ENCODE assay signal across 12 cellular contexts in the genomic region with DNA sequence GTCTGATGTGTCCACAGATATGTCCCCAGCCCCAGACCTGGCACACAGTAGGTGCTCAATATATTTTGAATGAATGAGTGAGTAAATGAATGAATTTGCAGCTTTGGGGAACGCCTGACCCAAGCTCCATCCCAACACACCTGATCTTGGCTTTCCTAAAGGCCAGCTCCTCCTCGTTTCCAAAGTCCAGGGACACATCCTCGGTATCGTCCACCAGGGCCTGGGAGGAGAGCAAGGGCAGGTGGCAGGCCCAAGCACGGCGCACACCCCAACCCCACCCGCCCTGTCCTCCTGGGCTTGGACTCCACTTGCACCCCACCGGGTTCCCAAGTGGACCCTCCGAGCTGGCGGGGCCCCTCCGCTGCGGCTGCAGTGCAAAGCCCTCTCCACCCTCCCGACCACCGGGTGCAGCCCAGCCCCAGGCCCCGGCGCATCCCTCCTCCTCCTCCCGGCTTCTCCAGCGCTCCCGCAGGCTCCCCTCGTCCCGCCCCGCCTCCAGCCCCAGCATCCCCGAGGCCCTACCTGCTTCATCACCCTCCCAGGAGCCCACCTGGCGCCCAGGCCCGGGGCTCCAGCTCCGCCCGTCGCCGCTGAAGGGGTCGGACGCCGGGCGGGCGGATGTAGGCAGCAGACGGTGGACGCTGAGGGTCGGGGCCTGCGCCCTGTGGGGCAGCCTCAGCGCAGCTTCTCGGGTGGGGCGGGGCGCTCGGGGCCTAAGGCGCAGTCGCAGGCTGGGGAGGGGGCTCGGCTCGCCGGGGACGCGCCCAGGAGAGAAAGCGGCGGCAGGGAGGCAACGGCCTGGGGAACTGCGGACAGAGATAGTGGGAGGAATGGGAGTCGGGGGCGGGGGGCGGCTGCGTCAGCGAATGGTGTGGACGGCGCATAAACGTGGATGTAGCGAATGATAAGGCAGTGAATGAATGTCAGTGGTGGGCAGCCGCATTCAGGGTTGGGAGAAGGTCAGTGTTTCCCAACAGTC. TPM values are rescaled to one million over a fixed set of nuclear protein-coding genes. Genes with fewer than 3 reads are reported as not detected.
DNase-seq lines count a peak whose midpoint lies in the region; ATAC-seq and TF ChIP-seq lines count a peak whose summit lies in the region.
"Had no signal": no experiment of that assay in that cellular context is flagged by ENCODE, and none has a peak within 500 bp of the region (broad histone marks: within the 10 kb centered on the region; RNA-seq: fewer than 3 reads in every experiment).

A gene (minus strand): TSS at position 832 of the 979 bp plus-strand sequence. CDS start 301 bp downstream, at position 531.

- H3K4me3 Mint-ChIP-seq in endodermal cell, result peak within 1 kb of the TSS; percentile 66
- H3K4me3 Mint-ChIP-seq in stimulated activated memory B cell treated with anti-CD40 and anti-IgM and Interleukin-4, amounts not matched to agents 10 μg/mL and 1 μg/mL and 100 μg/mL, for 72 hours, result no peak within 1 kb of the TSS
- H3K4me3 Mint-ChIP-seq: CD4-positive, alpha-beta T cell had no signal

- H3K27me3 ChIP-seq in NT2/D1 (ENCODE audit: insufficient read depth, insufficient read length), result peaks cover 29% of the 10 kb centered on the region
- peaks cover 8% of the 10 kb centered on the region for H3K27me3 ChIP-seq in endodermal cell (ENCODE audit: control insufficient read depth, insufficient read depth, low read length, poor library complexity, severe bottlenecking)
- peaks cover 0 to 12% of the 10 kb centered on the region in 2 donors for H3K27me3 ChIP-seq in left lung
- H3K27me3 ChIP-seq: pancreas had no signal

- H3K9me3 Mint-ChIP-seq in endodermal cell, result no peaks in the 10 kb centered on the region
- H3K9me3 Mint-ChIP-seq in stimulated activated memory B cell treated with anti-CD40 and anti-IgM and Interleukin-4, amounts not matched to agents 10 μg/mL and 1 μg/mL and 100 μg/mL, for 72 hours, result no peaks in the 10 kb centered on the region
- H3K9me3 Mint-ChIP-seq: CD4-positive, alpha-beta T cell had no signal

- peaks cover 3% of the 10 kb centered on the region for H3K27me3 Mint-ChIP-seq in endodermal cell (ENCODE audit: insufficient read depth)
- H3K27me3 Mint-ChIP-seq in stimulated activated memory B cell treated with anti-CD40 and anti-IgM and Interleukin-4, amounts not matched to agents 10 μg/mL and 1 μg/mL and 100 μg/mL, for 72 hours, result no peaks in the 10 kb centered on the region

- peak within 1 kb of the TSS; percentile 64 for H3K9ac ChIP-seq in NT2/D1 (ENCODE audit: insufficient read length, low read depth)
- H3K9ac ChIP-seq in endodermal cell (ENCODE audit: extremely low read depth, low read length, poor library complexity, severe bottlenecking), result no peak within 1 kb of the TSS

- H3K36me3 Mint-ChIP-seq in endodermal cell (ENCODE audit: low read depth), result no peaks in the 10 kb centered on the region
- no peaks in the 10 kb centered on the region for H3K36me3 Mint-ChIP-seq in stimulated activated memory B cell treated with anti-CD40 and anti-IgM and Interleukin-4, amounts not matched to agents 10 μg/mL and 1 μg/mL and 100 μg/mL, for 72 hours

- no peaks in the 10 kb centered on the region for H3K36me3 ChIP-seq in NT2/D1 (ENCODE audit: insufficient read depth, insufficient read length, low read length)
- no peaks in the 10 kb centered on the region for H3K36me3 ChIP-seq in endodermal cell (ENCODE audit: control insufficient read depth, insufficient read depth, low read length)
- no peaks in the 10 kb centered on the region for H3K36me3 ChIP-seq in left lung
- H3K36me3 ChIP-seq: pancreas had no signal

- H3K9me3 ChIP-seq in NT2/D1 (ENCODE audit: insufficient read depth, low read length) (no peaks in the 10 kb centered on the region), endodermal cell (ENCODE audit: control insufficient read depth, low read length) (no peaks in the 10 kb centered on the region), left lung (no peaks in the 10 kb centered on the region)
- H3K9me3 ChIP-seq: pancreas had no signal

- H3K4me1 ChIP-seq in NT2/D1 (ENCODE audit: insufficient read depth, insufficient read length), result peaks cover 3% of the 10 kb centered on the region
- no peaks in the 10 kb centered on the region for H3K4me1 ChIP-seq in endodermal cell (ENCODE audit: control insufficient read depth, insufficient read depth, low read length)
- peaks cover 0 to 12% of the 10 kb centered on the region in 2 donors for H3K4me1 ChIP-seq in left lung

- H3K4me3 ChIP-seq in NT2/D1 (ENCODE audit: insufficient read length, low read depth) (peak within 1 kb of the TSS; percentile 49), endodermal cell (ENCODE audit: low read length) (no peak within 1 kb of the TSS), left lung (peak within 1 kb of the TSS; percentile 16 to 21)

- ATAC-seq in left lung (peak; percentile 40), GM21576 (IDR thresholded peaks at IDR 0.05; ENCODE audit: unreplicated experiment) (no peak), GM18511 (IDR thresholded peaks at IDR 0.05; ENCODE audit: unreplicated experiment) (no peak)
- ATAC-seq in stimulated activated memory B cell treated with anti-CD40 and anti-IgM and Interleukin-4, amounts not matched to agents 10 μg/mL and 1 μg/mL and 100 μg/mL, for 72 hours, result peak; percentile 37

- H3K27ac ChIP-seq in endodermal cell (ENCODE audit: low read depth, low read length) (no peak within 1 kb of the TSS), left lung (no peak within 1 kb of the TSS)
- H3K27ac ChIP-seq: pancreas had no signal

- peak; percentile 5 for DNase-seq in NT2/D1 (ENCODE audit: low read depth, low spot score)
- peak; percentile 85 for DNase-seq in endodermal cell
- no peak for DNase-seq in left lung
- no peak for DNase-seq in H4 (ENCODE audit: low spot score)
- DNase-seq in GM13976 (ENCODE audit: low spot score), result no peak
- DNase-seq: CD4-positive, alpha-beta T cell; hippocampal formation had no signal

- intact Hi-C loops in left lung (cut with DNase I), result no loop called here

- in situ Hi-C loops in GM13976 (cut with MboI; ENCODE audit: low sequenced_read_pairs, unreplicated experiment), result no loop called here

- TF ChIP-seq CTCF in endodermal cell (conservative IDR thresholded peaks at IDR 0.05), result peak; percentile 27
- TF ChIP-seq CTCF in left lung (IDR thresholded peaks at IDR 0.05), result no peak
- TF ChIP-seq CTCF in GM13976 (IDR thresholded peaks at IDR 0.05; ENCODE audit: borderline replicate concordance, control extremely low read depth, extremely low read depth, insufficient read depth, missing control alignments), result no peak

- H3K4me1 Mint-ChIP-seq in endodermal cell, result peaks cover 4% of the 10 kb centered on the region
- peaks cover 37% of the 10 kb centered on the region for H3K4me1 Mint-ChIP-seq in stimulated activated memory B cell treated with anti-CD40 and anti-IgM and Interleukin-4, amounts not matched to agents 10 μg/mL and 1 μg/mL and 100 μg/mL, for 72 hours

- H3K27ac Mint-ChIP-seq in endodermal cell, result peak within 1 kb of the TSS; percentile 61
- H3K27ac Mint-ChIP-seq in stimulated activated memory B cell treated with anti-CD40 and anti-IgM and Interleukin-4, amounts not matched to agents 10 μg/mL and 1 μg/mL and 100 μg/mL, for 72 hours, result peak within 1 kb of the TSS; percentile 79
- H3K27ac Mint-ChIP-seq: CD4-positive, alpha-beta T cell had no signal

- WGBS in endodermal cell (ENCODE audit: insufficient coverage in 1 of 2, insufficient read length in 1 of 2), 2 experiments, result 19 to 28% methylated on average over 5 to 64 of the region's 64 CpGs

RNA-seq across cellular contexts. Expression of the gene that starts here (rescaled TPM):
- total RNA-seq in endodermal cell (10 to 100 TPM in 1 of 2 donors, 1 to 10 TPM in 1; 7.6 to 13.6 TPM), left lung (under 1 TPM; 0.47 to 0.85 TPM)
- 1.6 TPM for polyA plus RNA-seq in endodermal cell (2013, experiment 1 of 2)
- polyA plus RNA-seq in endodermal cell (2013, experiment 2 of 2), result 2.5 TPM
- not detected in 2 replicates for total RNA-seq in H4 (2014; rRNA removed; shearing (Covaris generic))
- total RNA-seq: CD4-positive, alpha-beta T cell; dermis microvascular lymphatic vessel endothelial cell had no signal

Comparison
In these comparisons a context has a peak if more than half of its experiments do, and no peak if none do; other contexts are left out.
1. Peak in ATAC-seq and H3K4me3 ChIP-seq in left lung; RNA of the gene not detected or under 1 TPM.
2. DNase-seq: peak in NT2/D1 (single experiment) and endodermal cell (single experiment); none in left lung (0 of 2), H4 (single experiment) and GM13976 (single experiment).